In the genomic region with DNA sequence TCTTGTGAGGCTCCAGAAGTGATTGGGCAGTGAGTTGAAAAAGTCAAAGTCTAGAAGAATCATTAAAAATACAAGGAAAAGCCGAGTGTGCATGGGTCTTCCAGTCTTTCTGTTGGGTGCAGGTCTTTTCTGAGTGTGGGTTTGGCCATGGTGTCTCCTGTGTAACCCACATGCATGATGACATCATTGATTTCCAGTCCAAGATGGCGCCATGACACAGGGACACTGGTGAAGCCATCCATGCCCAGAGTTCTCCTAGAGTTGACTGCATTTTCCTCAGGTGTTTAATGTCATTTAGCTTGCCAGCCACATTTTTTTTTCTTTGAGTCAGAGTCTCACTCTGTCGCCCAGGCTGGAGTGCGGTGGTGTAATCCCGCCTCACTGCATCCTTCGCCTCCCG, we compare ENCODE assay signal across 2 cellular contexts.
TF ChIP-seq lines count a peak whose summit lies in the region.

No MANE protein-coding gene starts in this region.

TF ChIP-seq in HepG2, 621 proteins besides CTCF, POLR2A, EP300 and RAD21 (continues in another document):
- TF ChIP-seq HCFC1 (IDR thresholded peaks at IDR 0.05; ENCODE audit: low read depth, low read length) (no peak), EHMT2 (IDR thresholded peaks at IDR 0.05; ENCODE audit: borderline replicate concordance, low read depth, low read length) (0 out of 2 replicates have a peak, but pooled peaks have one; percentile 34), ZFP82 (CRISPR knock-in tag; IDR thresholded peaks at IDR 0.05; ENCODE audit: borderline replicate concordance) (0 out of 2 replicates have a peak, but pooled peaks have one; percentile 32), ZNF772 (CRISPR knock-in tag; IDR thresholded peaks at IDR 0.05) (no peak), STAT5B (CRISPR knock-in tag; IDR thresholded peaks at IDR 0.05) (no peak), ZSCAN20 (CRISPR knock-in tag; IDR thresholded peaks at IDR 0.05; ENCODE audit: borderline replicate concordance) (no peak), CENPX (CRISPR knock-in tag; IDR thresholded peaks at IDR 0.05) (no peak), CREB1 (IDR thresholded peaks at IDR 0.05) (peak; percentile 70), CREB1 (CRISPR knock-in tag; IDR thresholded peaks at IDR 0.05) (no peak), ZNF30 (CRISPR knock-in tag; IDR thresholded peaks at IDR 0.05) (no peak), MAFK (conservative IDR thresholded peaks at IDR 0.05 in 1 of 2, IDR thresholded peaks at IDR 0.05 in 1 of 2; ENCODE audit: low read length in 2 of 2) (no peak), CCAR2 (optimal IDR thresholded peaks at IDR 0.05; ENCODE audit: low read depth, low read length) (no peak), ZNF749 (CRISPR knock-in tag; IDR thresholded peaks at IDR 0.05; ENCODE audit: borderline replicate concordance) (no peak), TOPORS (CRISPR knock-in tag; IDR thresholded peaks at IDR 0.05) (no peak), RXRA (CRISPR knock-in tag; IDR thresholded peaks at IDR 0.05) (no peak), SATB2 (CRISPR knock-in tag; IDR thresholded peaks at IDR 0.05) (no peak), ATF7 (IDR thresholded peaks at IDR 0.05) (peak; percentile 94), ATF7 (CRISPR knock-in tag; IDR thresholded peaks at IDR 0.05) (no peak), GPN1 (CRISPR knock-in tag; IDR thresholded peaks at IDR 0.05; ENCODE audit: borderline replicate concordance) (no peak), MBNL3 (CRISPR knock-in tag; conservative IDR thresholded peaks at IDR 0.05) (no peak)
- TF ChIP-seq, protein P1, sequence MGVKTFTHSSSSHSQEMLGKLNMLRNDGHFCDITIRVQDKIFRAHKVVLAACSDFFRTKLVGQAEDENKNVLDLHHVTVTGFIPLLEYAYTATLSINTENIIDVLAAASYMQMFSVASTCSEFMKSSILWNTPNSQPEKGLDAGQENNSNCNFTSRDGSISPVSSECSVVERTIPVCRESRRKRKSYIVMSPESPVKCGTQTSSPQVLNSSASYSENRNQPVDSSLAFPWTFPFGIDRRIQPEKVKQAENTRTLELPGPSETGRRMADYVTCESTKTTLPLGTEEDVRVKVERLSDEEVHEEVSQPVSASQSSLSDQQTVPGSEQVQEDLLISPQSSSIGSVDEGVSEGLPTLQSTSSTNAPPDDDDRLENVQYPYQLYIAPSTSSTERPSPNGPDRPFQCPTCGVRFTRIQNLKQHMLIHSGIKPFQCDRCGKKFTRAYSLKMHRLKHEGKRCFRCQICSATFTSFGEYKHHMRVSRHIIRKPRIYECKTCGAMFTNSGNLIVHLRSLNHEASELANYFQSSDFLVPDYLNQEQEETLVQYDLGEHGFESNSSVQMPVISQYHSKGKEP (CRISPR knock-in tag; IDR thresholded peaks at IDR 0.05) = no peak
- TF ChIP-seq, protein P2, sequence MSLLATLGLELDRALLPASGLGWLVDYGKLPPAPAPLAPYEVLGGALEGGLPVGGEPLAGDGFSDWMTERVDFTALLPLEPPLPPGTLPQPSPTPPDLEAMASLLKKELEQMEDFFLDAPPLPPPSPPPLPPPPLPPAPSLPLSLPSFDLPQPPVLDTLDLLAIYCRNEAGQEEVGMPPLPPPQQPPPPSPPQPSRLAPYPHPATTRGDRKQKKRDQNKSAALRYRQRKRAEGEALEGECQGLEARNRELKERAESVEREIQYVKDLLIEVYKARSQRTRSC (CRISPR knock-in tag; IDR thresholded peaks at IDR 0.05; ENCODE audit: low read depth) = no peak
- TF ChIP-seq, protein P3, sequence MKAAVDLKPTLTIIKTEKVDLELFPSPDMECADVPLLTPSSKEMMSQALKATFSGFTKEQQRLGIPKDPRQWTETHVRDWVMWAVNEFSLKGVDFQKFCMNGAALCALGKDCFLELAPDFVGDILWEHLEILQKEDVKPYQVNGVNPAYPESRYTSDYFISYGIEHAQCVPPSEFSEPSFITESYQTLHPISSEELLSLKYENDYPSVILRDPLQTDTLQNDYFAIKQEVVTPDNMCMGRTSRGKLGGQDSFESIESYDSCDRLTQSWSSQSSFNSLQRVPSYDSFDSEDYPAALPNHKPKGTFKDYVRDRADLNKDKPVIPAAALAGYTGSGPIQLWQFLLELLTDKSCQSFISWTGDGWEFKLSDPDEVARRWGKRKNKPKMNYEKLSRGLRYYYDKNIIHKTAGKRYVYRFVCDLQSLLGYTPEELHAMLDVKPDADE (CRISPR knock-in tag; IDR thresholded peaks at IDR 0.05) = no peak
- TF ChIP-seq, protein P4, sequence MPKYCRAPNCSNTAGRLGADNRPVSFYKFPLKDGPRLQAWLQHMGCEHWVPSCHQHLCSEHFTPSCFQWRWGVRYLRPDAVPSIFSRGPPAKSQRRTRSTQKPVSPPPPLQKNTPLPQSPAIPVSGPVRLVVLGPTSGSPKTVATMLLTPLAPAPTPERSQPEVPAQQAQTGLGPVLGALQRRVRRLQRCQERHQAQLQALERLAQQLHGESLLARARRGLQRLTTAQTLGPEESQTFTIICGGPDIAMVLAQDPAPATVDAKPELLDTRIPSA (CRISPR knock-in tag; IDR thresholded peaks at IDR 0.05; ENCODE audit: borderline replicate concordance) = no peak
- TF ChIP-seq, protein P5, sequence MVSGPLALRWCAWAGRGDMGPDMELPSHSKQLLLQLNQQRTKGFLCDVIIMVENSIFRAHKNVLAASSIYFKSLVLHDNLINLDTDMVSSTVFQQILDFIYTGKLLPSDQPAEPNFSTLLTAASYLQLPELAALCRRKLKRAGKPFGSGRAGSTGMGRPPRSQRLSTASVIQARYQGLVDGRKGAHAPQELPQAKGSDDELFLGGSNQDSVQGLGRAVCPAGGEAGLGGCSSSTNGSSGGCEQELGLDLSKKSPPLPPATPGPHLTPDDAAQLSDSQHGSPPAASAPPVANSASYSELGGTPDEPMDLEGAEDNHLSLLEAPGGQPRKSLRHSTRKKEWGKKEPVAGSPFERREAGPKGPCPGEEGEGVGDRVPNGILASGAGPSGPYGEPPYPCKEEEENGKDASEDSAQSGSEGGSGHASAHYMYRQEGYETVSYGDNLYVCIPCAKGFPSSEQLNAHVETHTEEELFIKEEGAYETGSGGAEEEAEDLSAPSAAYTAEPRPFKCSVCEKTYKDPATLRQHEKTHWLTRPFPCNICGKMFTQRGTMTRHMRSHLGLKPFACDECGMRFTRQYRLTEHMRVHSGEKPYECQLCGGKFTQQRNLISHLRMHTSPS (CRISPR knock-in tag; IDR thresholded peaks at IDR 0.05; ENCODE audit: low read depth) = no peak
- TF ChIP-seq, protein P6, sequence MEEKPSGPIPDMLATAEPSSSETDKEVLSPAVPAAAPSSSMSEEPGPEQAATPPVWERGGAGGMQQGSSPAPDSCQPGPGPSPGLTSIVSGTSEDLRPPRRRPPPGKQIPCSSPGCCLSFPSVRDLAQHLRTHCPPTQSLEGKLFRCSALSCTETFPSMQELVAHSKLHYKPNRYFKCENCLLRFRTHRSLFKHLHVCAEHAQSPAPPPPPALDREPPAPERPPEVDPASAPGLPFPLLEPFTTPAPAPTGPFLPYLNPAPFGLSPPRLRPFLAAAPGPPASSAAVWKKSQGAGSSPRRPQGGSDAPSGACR (CRISPR knock-in tag; IDR thresholded peaks at IDR 0.05) = no peak

TF ChIP-seq in endothelial cell of umbilical vein, 7 proteins besides CTCF, POLR2A, EP300 and RAD21:
- TF ChIP-seq, protein P7, sequence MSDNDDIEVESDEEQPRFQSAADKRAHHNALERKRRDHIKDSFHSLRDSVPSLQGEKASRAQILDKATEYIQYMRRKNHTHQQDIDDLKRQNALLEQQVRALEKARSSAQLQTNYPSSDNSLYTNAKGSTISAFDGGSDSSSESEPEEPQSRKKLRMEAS (IDR thresholded peaks at IDR 0.05; ENCODE audit: insufficient read depth, insufficient read length) = no peak
- no peak for TF ChIP-seq FOS (IDR thresholded peaks at IDR 0.05; ENCODE audit: borderline replicate concordance, insufficient read depth, low read length)
- TF ChIP-seq JUN (IDR thresholded peaks at IDR 0.05; ENCODE audit: borderline replicate concordance, insufficient read depth, insufficient read length, low read depth) = no peak
- no peak for TF ChIP-seq GATA2 (IDR thresholded peaks at IDR 0.05; ENCODE audit: insufficient read depth, insufficient read length, low read depth, low read length)
- TF ChIP-seq EZH2 (IDR thresholded peaks at IDR 0.05; ENCODE audit: borderline replicate concordance, low read depth, low read length, severe bottlenecking) = no peak
- TF ChIP-seq MYC (IDR thresholded peaks at IDR 0.05; ENCODE audit: low read depth, low read length) = no peak
- TF ChIP-seq POLR2AphosphoS5 (IDR thresholded peaks at IDR 0.05; ENCODE audit: insufficient read depth, low read depth, low read length) = no peak
TF ChIP-seq in endothelial cell of umbilical vein: peak in this region for 0.
